In genomic region chr2:42095923-42096408, GRCh38 we compare ENCODE assay signal across 9 cellular contexts. TPM values are rescaled to one million over a fixed set of nuclear protein-coding genes. Genes with fewer than 3 reads are reported as not detected.
DNase-seq lines count a peak whose midpoint lies in the region; ATAC-seq and TF ChIP-seq lines count a peak whose summit lies in the region.
"Had no signal": no experiment of that assay in that cellular context is flagged by ENCODE, and none has a peak within 500 bp of the region (broad histone marks: within the 10 kb centered on the region; RNA-seq: fewer than 3 reads in every experiment).

No MANE protein-coding gene starts in this region.

- H3K9ac ChIP-seq in Karpas-422 (ENCODE audit: low read length) (no peak overlapping the region), fibroblast of lung (ENCODE audit: insufficient read depth, low read length) (no peak overlapping the region)

- H3K9me2 ChIP-seq in Karpas-422 (replicated peaks; ENCODE audit: insufficient read depth, low read length): no peaks in the 10 kb centered on the region

- ATAC-seq in Panc1 (peak; percentile 75), HG03025 (IDR thresholded peaks at IDR 0.05; ENCODE audit: low FRiP score, unreplicated experiment) (no peak)

- H2AFZ ChIP-seq in Karpas-422 (ENCODE audit: low read length) (no peak overlapping the region), fibroblast of lung (ENCODE audit: low read length) (no peak overlapping the region)

- in situ Hi-C loops in Panc1 (cut with HindIII; ENCODE audit: low pct_unique_long_range_greater_than_20kb, low sequenced_read_pairs): no loop called here

- no peaks in the 10 kb centered on the region for H3K36me3 ChIP-seq in Karpas-422 (ENCODE audit: insufficient read depth, low read length)
- H3K36me3 ChIP-seq in Panc1 (ENCODE audit: control insufficient read depth, insufficient read depth, low read length): no peaks in the 10 kb centered on the region
- no peaks in the 10 kb centered on the region for H3K36me3 ChIP-seq in fibroblast of lung (ENCODE audit: control insufficient read depth, insufficient read depth, low read length)
- H3K36me3 ChIP-seq in neutrophil: no peaks in the 10 kb centered on the region
- no peaks in the 10 kb centered on the region for H3K36me3 ChIP-seq in tibial artery

- TF ChIP-seq CTCF in Panc1 (IDR thresholded peaks at IDR 0.05) (peak; percentile 79), fibroblast of lung (conservative IDR thresholded peaks at IDR 0.05 in 1 of 2, IDR thresholded peaks at IDR 0.05 in 1 of 2; ENCODE audit: low read depth in 1 of 2, low read length in 2 of 2) (peak; percentile 74 to 76), neutrophil (IDR thresholded peaks at IDR 0.05) (peak; percentile 89), tibial artery (IDR thresholded peaks at IDR 0.05) (peak; percentile 76 to 96)

- intact Hi-C loops in Panc1 (cut with micrococcal nuclease; ENCODE audit: unreplicated experiment) (loop anchor here (1.0 to 5.0 kb wide), 3 partner anchors 100 to 231 kb away; no protein-coding TSS in a partner anchor), tibial artery (cut with DNase I; ENCODE audit: low total_unique reads) (loop anchor here (2.0 to 10.0 kb wide), 4 partner anchors 101 to 269 kb away; partner anchors contain the start of gene COX7A2L)

- H3K4me3 ChIP-seq in Karpas-422 (ENCODE audit: low read length): no peak overlapping the region
- H3K4me3 ChIP-seq in Panc1 (ENCODE audit: low read depth in 2 of 2, low read length in 2 of 2): no peak overlapping the region
- no peak overlapping the region for H3K4me3 ChIP-seq in fibroblast of lung (replicated peaks in 1 of 4; ENCODE audit: control extremely low read depth in 1 of 4, insufficient read depth in 1 of 4, low read depth in 3 of 4, low read length in 4 of 4)
- no peak overlapping the region for H3K4me3 ChIP-seq in neutrophil (ENCODE audit: low read depth in 1 of 2, low read length in 1 of 2)
- H3K4me3 ChIP-seq in tibial artery: no peak overlapping the region

- no TSS peak for BruUV-seq in Panc1 (replicated peaks; lab: Mats Ljungman, UMichigan)

- H3K27me3 ChIP-seq in Karpas-422 (ENCODE audit: low read length) (no peaks in the 10 kb centered on the region; the same call in 1 of the 2 replicates), Panc1 (ENCODE audit: control insufficient read depth, insufficient read depth, low read length) (no peaks in the 10 kb centered on the region), fibroblast of lung (ENCODE audit: control insufficient read depth, insufficient read depth, low read length) (no peaks in the 10 kb centered on the region), neutrophil (no peaks in the 10 kb centered on the region), tibial artery (no peaks in the 10 kb centered on the region)

- H3K9me3 ChIP-seq in Karpas-422 (ENCODE audit: low read length): peaks cover 6% of the 10 kb centered on the region; the same call in 1 of the 2 replicates
- no peaks in the 10 kb centered on the region for H3K9me3 ChIP-seq in Panc1 (ENCODE audit: control insufficient read depth, insufficient read depth, low read depth, low read length)
- H3K9me3 ChIP-seq in fibroblast of lung (ENCODE audit: control insufficient read depth, insufficient read depth, low read depth, low read length): no peaks in the 10 kb centered on the region
- H3K9me3 ChIP-seq in neutrophil: no peaks in the 10 kb centered on the region
- H3K9me3 ChIP-seq in tibial artery: no peaks in the 10 kb centered on the region

- H3K79me2 ChIP-seq in Karpas-422 (ENCODE audit: low read length) (no peaks in the 10 kb centered on the region), fibroblast of lung (ENCODE audit: control insufficient read depth, insufficient read depth, low read length) (no peaks in the 10 kb centered on the region)

- H3K4me2 ChIP-seq in Karpas-422 (ENCODE audit: low read depth, low read length, poor library complexity, severe bottlenecking) (no peak overlapping the region), fibroblast of lung (ENCODE audit: extremely low read depth, insufficient read depth, low read length) (no peak overlapping the region)

- H3K4me1 ChIP-seq in Karpas-422 (ENCODE audit: low read length) (peaks cover 7% of the 10 kb centered on the region), Panc1 (ENCODE audit: control insufficient read depth, insufficient read depth, low read length) (peaks cover 41% of the 10 kb centered on the region), fibroblast of lung (ENCODE audit: control insufficient read depth, extremely low read depth, insufficient read depth, low read length) (peaks cover 10% of the 10 kb centered on the region), neutrophil (ENCODE audit: control insufficient read depth in 1 of 2, insufficient read depth in 1 of 2, low read depth in 1 of 2, low read length in 1 of 2) (peaks cover 54 to 55% of the 10 kb centered on the region in 2 experiments), tibial artery (peaks cover 0 to 32% (median 13%) of the 10 kb centered on the region in 4 donors)

- POLR2A ChIA-PET in Panc1 (lab: Charles Lee): no interaction called here

- H3K27ac ChIP-seq in Karpas-422 (ENCODE audit: low read length) (no peak overlapping the region), Panc1 (ENCODE audit: low read length) (peak overlapping the region; percentile 75), fibroblast of lung (ENCODE audit: insufficient read depth, low read length) (no peak overlapping the region), neutrophil (peak overlapping the region; percentile 25), tibial artery (no peak overlapping the region)

- DNase-seq in DMS79 treated with DMSO at 0.1 percent for 48 hours (lab: John Stamatoyannopoulos, UW): peak; percentile 69
- DNase-seq in Karpas-422: peak; percentile 89
- DNase-seq in Panc1 (ENCODE audit: low read depth, low spot score): peak; percentile 41
- DNase-seq in activated T-cell treated with anti-CD3 and anti-CD28 coated beads, Interleukin-2, amount 50 U/mL, for 1 hour: peak; percentile 76
- peak; percentile 56 to 88 for DNase-seq in fibroblast of lung (ENCODE audit: low read depth in 2 of 2)
- peak; percentile 74 to 78 for DNase-seq in tibial artery

- no peaks in the 10 kb centered on the region for H4K20me1 ChIP-seq in Karpas-422 (ENCODE audit: insufficient read depth, low read depth, low read length)
- no peaks in the 10 kb centered on the region for H4K20me1 ChIP-seq in fibroblast of lung (ENCODE audit: control insufficient read depth, extremely low read depth, insufficient read depth, low read length)

- CTCF ChIA-PET in Panc1 (lab: Charles Lee): interaction anchor here (0.6 to 3.3 kb wide), 5 partner anchors 22 to 401 kb away, joined by 3 to 16 read pairs (median 4); no protein-coding TSS in a partner anchor

RNA-seq across cellular contexts. Expression of gene PKDCC, which starts 48.1 kb away (rescaled TPM):
- total RNA-seq in Karpas-422 (2014; rRNA removed; shearing (Covaris generic); ENCODE audit: low replicate concordance): not detected in 2 replicates
- total RNA-seq in Panc1 (2021; ENCODE audit: unreplicated experiment) (14.8 TPM), fibroblast of lung (63.9 and 70.1 TPM in 2 replicates)
- 18.7 TPM for polyA plus RNA-seq in Panc1 (2012; ENCODE audit: insufficient read length)
- polyA plus RNA-seq in fibroblast of lung: 48.4 and 70.3 TPM in 2 replicates
- polyA plus RNA-seq in fibroblast of lung (2012): 31.1 and 43.1 TPM in 2 replicates
- 51.4 and 159 TPM in 2 replicates for polyA minus RNA-seq in fibroblast of lung (ENCODE audit: low replicate concordance)
- total RNA-seq: T-helper 1 cell treated with Interleukin-12 subunit alpha and Interleukin-12 subunit beta and Interleukin-4 antibody, amounts not matched to agents 30 ng/mL and 1 ng/mL, for 36 hours had no signal

Comparison
In these comparisons a context has a peak if more than half of its experiments do, and no peak if none do; other contexts are left out.
1. H3K27ac ChIP-seq: peak in Panc1 (single experiment) and neutrophil (single experiment); none in Karpas-422 (single experiment), fibroblast of lung (single experiment) and tibial artery (0 of 2).
2. RNA of gene PKDCC, which starts 48.1 kb away (total RNA-seq): 63.9 to 70.1 TPM in fibroblast of lung and 14.8 TPM in Panc1 (single experiment); not detected in Karpas-422; every median in the first group is over 10 times any median in the second.
3. Peak in every context shown above with its lines, with median percentiles within 50 percentile points of each other: DNase-seq and CTCF ChIP-seq.